1 cellular context compared by ENCODE assay signal in the genomic region with DNA sequence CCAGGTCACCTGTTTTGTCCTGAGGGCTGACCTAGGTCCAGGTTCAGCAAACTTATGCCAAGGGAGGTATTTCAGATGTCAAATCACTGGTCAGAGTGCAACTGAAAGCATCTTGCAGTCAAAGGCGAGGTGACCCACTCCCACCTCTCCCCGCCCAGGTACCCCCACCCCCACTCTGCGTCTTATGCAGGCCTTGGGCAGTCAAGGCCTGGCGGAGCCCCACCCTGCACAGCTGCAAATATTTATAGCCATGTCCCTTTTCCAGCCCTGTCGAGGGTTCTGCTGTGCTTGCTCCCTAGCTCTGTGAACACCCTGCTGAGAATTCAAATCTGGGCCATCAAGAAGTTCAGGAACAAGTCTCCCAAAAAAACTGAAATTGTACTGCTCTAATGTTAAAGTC.
TF ChIP-seq lines count a peak whose summit lies in the region.

No MANE protein-coding gene starts in this region.

TF ChIP-seq in GM23338, 12 proteins besides CTCF, POLR2A, EP300 and RAD21:
- TF ChIP-seq EZH2 (IDR thresholded peaks at IDR 0.05; ENCODE audit: low read depth, unreplicated experiment) (no peak), NANOG (IDR thresholded peaks at IDR 0.05; ENCODE audit: borderline replicate concordance) (no peak), STAT1 (IDR thresholded peaks at IDR 0.05; ENCODE audit: unreplicated experiment) (no peak), POLR2AphosphoS5 (IDR thresholded peaks at IDR 0.05; ENCODE audit: low read depth) (no peak), EZH2phosphoT487 (IDR thresholded peaks at IDR 0.05; ENCODE audit: unreplicated experiment) (no peak)
- TF ChIP-seq, protein P1, sequence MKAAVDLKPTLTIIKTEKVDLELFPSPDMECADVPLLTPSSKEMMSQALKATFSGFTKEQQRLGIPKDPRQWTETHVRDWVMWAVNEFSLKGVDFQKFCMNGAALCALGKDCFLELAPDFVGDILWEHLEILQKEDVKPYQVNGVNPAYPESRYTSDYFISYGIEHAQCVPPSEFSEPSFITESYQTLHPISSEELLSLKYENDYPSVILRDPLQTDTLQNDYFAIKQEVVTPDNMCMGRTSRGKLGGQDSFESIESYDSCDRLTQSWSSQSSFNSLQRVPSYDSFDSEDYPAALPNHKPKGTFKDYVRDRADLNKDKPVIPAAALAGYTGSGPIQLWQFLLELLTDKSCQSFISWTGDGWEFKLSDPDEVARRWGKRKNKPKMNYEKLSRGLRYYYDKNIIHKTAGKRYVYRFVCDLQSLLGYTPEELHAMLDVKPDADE (IDR thresholded peaks at IDR 0.05), result no peak
